ENCODE assay signal across 17 cellular contexts in genomic region chr4:1094336-1094690, GRCh38. TPM values are rescaled to one million over a fixed set of nuclear protein-coding genes. Genes with fewer than 3 reads are reported as not detected.
DNase-seq lines count a peak whose midpoint lies in the region; ATAC-seq and TF ChIP-seq lines count a peak whose summit lies in the region.
"Had no signal": no experiment of that assay in that cellular context is flagged by ENCODE, and none has a peak within 500 bp of the region (broad histone marks: within the 10 kb centered on the region; RNA-seq: fewer than 3 reads in every experiment).

No MANE protein-coding gene starts in this region.

- DNase-seq in central memory CD8-positive, alpha-beta T cell (ENCODE audit: low spot score in 2 of 2): no peak
- DNase-seq in mesenteric fat pad (ENCODE audit: low spot score) (peak; percentile 74), C1 segment of cervical spinal cord (lab: John Stamatoyannopoulos, UW) (no peak), mucosa of descending colon (no peak)
- no peak for DNase-seq in stimulated activated naive B cell treated with anti-CD40 and anti-IgM and Interleukin-4, amounts not matched to agents 10 μg/mL and 1 μg/mL and 100 μg/mL, for 72 hours
- DNase-seq in activated CD4-positive, alpha-beta T cell treated with anti-CD3 and anti-CD28 coated beads, Interleukin-2, amount 50 U/mL, for 48 hours: no peak
- DNase-seq: 8988T; Caco-2; CD4-positive, alpha-beta T cell; GM23248; HFFc6; IMR-90 had no signal

- no peaks in the 10 kb centered on the region for H3K27me3 ChIP-seq in BLaER1

- peaks cover 11% of the 10 kb centered on the region for H3K9me3 ChIP-seq in BLaER1
- no peaks in the 10 kb centered on the region for H3K9me3 ChIP-seq in mucosa of descending colon
- H3K9me3 ChIP-seq: Caco-2, HAP-1 had no signal

- intact Hi-C loops in mucosa of descending colon (cut with DNase I, micrococcal nuclease): no loop called here

- H3K9me3 Mint-ChIP-seq in central memory CD8-positive, alpha-beta T cell: no peaks in the 10 kb centered on the region
- H3K9me3 Mint-ChIP-seq in stimulated activated naive B cell treated with anti-CD40 and anti-IgM and Interleukin-4, amounts not matched to agents 10 μg/mL and 1 μg/mL and 100 μg/mL, for 72 hours: peaks cover 4 to 8% of the 10 kb centered on the region in 2 donors
- H3K9me3 Mint-ChIP-seq: CD4-positive, alpha-beta T cell had no signal

- H3K36me3 ChIP-seq in BLaER1: no peaks in the 10 kb centered on the region
- H3K36me3 ChIP-seq in mucosa of descending colon (ENCODE audit: low read depth): no peaks in the 10 kb centered on the region
- H3K36me3 ChIP-seq: HAP-1 had no signal

- H3K27ac ChIP-seq in BLaER1: peak overlapping the region; percentile 52
- H3K27ac ChIP-seq: C4-2B, GM23248 had no signal

- H3K36me3 Mint-ChIP-seq in central memory CD8-positive, alpha-beta T cell (ENCODE audit: insufficient read depth): peaks cover 5% of the 10 kb centered on the region
- H3K36me3 Mint-ChIP-seq in stimulated activated naive B cell treated with anti-CD40 and anti-IgM and Interleukin-4, amounts not matched to agents 10 μg/mL and 1 μg/mL and 100 μg/mL, for 72 hours: peaks cover 4 to 5% of the 10 kb centered on the region in 2 donors

- H3K27ac Mint-ChIP-seq in central memory CD8-positive, alpha-beta T cell (ENCODE audit: low read depth): peak overlapping the region; percentile 10
- H3K27ac Mint-ChIP-seq in stimulated activated naive B cell treated with anti-CD40 and anti-IgM and Interleukin-4, amounts not matched to agents 10 μg/mL and 1 μg/mL and 100 μg/mL, for 72 hours: peak overlapping the region; percentile 37
- H3K27ac Mint-ChIP-seq: CD4-positive, alpha-beta T cell; HFFc6 had no signal

- no peak for ATAC-seq in central memory CD8-positive, alpha-beta T cell (replicated peaks; ENCODE audit: extremely low read depth, poor library complexity, severe bottlenecking)
- no peak for ATAC-seq in stimulated activated naive B cell treated with anti-CD40 and anti-IgM and Interleukin-4, amounts not matched to agents 10 μg/mL and 1 μg/mL and 100 μg/mL, for 72 hours (replicated peaks)
- ATAC-seq in GM18868 (IDR thresholded peaks at IDR 0.05; ENCODE audit: unreplicated experiment) (no peak), mucosa of descending colon (no peak)

- H3K27me3 Mint-ChIP-seq in central memory CD8-positive, alpha-beta T cell: peaks cover 21% of the 10 kb centered on the region
- peaks cover 8 to 16% of the 10 kb centered on the region in 2 donors for H3K27me3 Mint-ChIP-seq in stimulated activated naive B cell treated with anti-CD40 and anti-IgM and Interleukin-4, amounts not matched to agents 10 μg/mL and 1 μg/mL and 100 μg/mL, for 72 hours
- H3K27me3 Mint-ChIP-seq: CD4-positive, alpha-beta T cell had no signal

- H3K4me1 ChIP-seq in BLaER1 (peaks cover 28% of the 10 kb centered on the region), mucosa of descending colon (ENCODE audit: low read depth) (no peaks in the 10 kb centered on the region)
- H3K4me1 ChIP-seq: Caco-2, HAP-1 had no signal

- H3K4me2 ChIP-seq in BLaER1: peak overlapping the region; percentile 78

- no peaks in the 10 kb centered on the region for H3K4me1 Mint-ChIP-seq in central memory CD8-positive, alpha-beta T cell
- H3K4me1 Mint-ChIP-seq in stimulated activated naive B cell treated with anti-CD40 and anti-IgM and Interleukin-4, amounts not matched to agents 10 μg/mL and 1 μg/mL and 100 μg/mL, for 72 hours: peaks cover 0 to 13% of the 10 kb centered on the region in 2 donors

- no peak overlapping the region for H3K4me3 ChIP-seq in BLaER1
- no peak overlapping the region for H3K4me3 ChIP-seq in mucosa of descending colon
- H3K4me3 ChIP-seq: GM23248, HAP-1 had no signal

- no peak overlapping the region for H3K4me3 Mint-ChIP-seq in central memory CD8-positive, alpha-beta T cell
- no peak overlapping the region for H3K4me3 Mint-ChIP-seq in stimulated activated naive B cell treated with anti-CD40 and anti-IgM and Interleukin-4, amounts not matched to agents 10 μg/mL and 1 μg/mL and 100 μg/mL, for 72 hours
- H3K4me3 Mint-ChIP-seq: CD4-positive, alpha-beta T cell; HFFc6 had no signal

- H3K9ac ChIP-seq in BLaER1: no peak overlapping the region
- H3K9ac ChIP-seq: GM23248 had no signal

- H4K20me1 ChIP-seq in BLaER1: no peaks in the 10 kb centered on the region

- TF ChIP-seq CTCF in mucosa of descending colon (IDR thresholded peaks at IDR 0.05): no peak

RNA-seq across cellular contexts. Expression of gene RNF212, which starts 19.1 kb away (rescaled TPM):
- total RNA-seq in mesenteric fat pad (4.2 TPM), mucosa of descending colon (1 to 10 TPM; 2.3 to 4.9 (median 3.9) TPM)
- total RNA-seq: Caco-2, H4, HFFc6 had no signal
